1 cellular context compared by ENCODE assay signal in genomic region chr5:139710370-139711066, GRCh38.
TF ChIP-seq lines count a peak whose summit lies in the region.

No MANE protein-coding gene starts in this region.

TF ChIP-seq in HepG2, 621 proteins besides CTCF, POLR2A, EP300 and RAD21 (continued from another document):
- TF ChIP-seq ZBTB33 (CRISPR knock-in tag; IDR thresholded peaks at IDR 0.05) (peak; percentile 84), ZNF549 (CRISPR knock-in tag; IDR thresholded peaks at IDR 0.05) (no peak), HOXA3 (CRISPR knock-in tag; IDR thresholded peaks at IDR 0.05) (peak; percentile 77), SNAPC2 (CRISPR knock-in tag; IDR thresholded peaks at IDR 0.05) (0 out of 2 replicates have a peak, but pooled peaks have one; percentile 42), MEF2D (CRISPR knock-in tag; IDR thresholded peaks at IDR 0.05) (no peak), ZNF607 (CRISPR knock-in tag; IDR thresholded peaks at IDR 0.05; ENCODE audit: borderline replicate concordance) (peak; percentile 69; the same call in 1 of the 2 replicates), PRPF4 (IDR thresholded peaks at IDR 0.05; ENCODE audit: low read depth, low read length, poor library complexity, severe bottlenecking) (peak; percentile 65), ZNF768 (CRISPR knock-in tag; IDR thresholded peaks at IDR 0.05) (peak; percentile 96), NR2F2 (IDR thresholded peaks at IDR 0.05; ENCODE audit: borderline replicate concordance, low read depth) (no peak), JARID2 (CRISPR knock-in tag; IDR thresholded peaks at IDR 0.05; ENCODE audit: insufficient replicate concordance) (no peak), ZNF343 (CRISPR knock-in tag; IDR thresholded peaks at IDR 0.05) (no peak), ZNF546 (CRISPR knock-in tag; conservative IDR thresholded peaks at IDR 0.05) (0 out of 2 replicates have a peak, but pooled peaks have one; percentile 42), ARID2 (CRISPR knock-in tag; IDR thresholded peaks at IDR 0.05; ENCODE audit: borderline replicate concordance) (peak; percentile 70; the same call in 1 of the 2 replicates), TFAP4 (IDR thresholded peaks at IDR 0.05; ENCODE audit: borderline replicate concordance, low read depth) (peak; percentile 11; the same call in 1 of the 2 replicates), SETDB1 (CRISPR knock-in tag; IDR thresholded peaks at IDR 0.05; ENCODE audit: borderline replicate concordance) (0 out of 2 replicates have a peak, but pooled peaks have one; percentile 39), GFI1 (CRISPR knock-in tag; IDR thresholded peaks at IDR 0.05; ENCODE audit: borderline replicate concordance) (peak; percentile 26; the same call in 1 of the 2 replicates), ZFP37 (CRISPR knock-in tag; IDR thresholded peaks at IDR 0.05; ENCODE audit: borderline replicate concordance) (0 out of 2 replicates have a peak, but pooled peaks have one; percentile 25), RBFOX2 (IDR thresholded peaks at IDR 0.05; ENCODE audit: low read depth, low read length) (0 out of 2 replicates have a peak, but pooled peaks have one; percentile 22), RBM39 (IDR thresholded peaks at IDR 0.05; ENCODE audit: low read depth, low read length, poor library complexity, severe bottlenecking) (no peak)
- TF ChIP-seq, protein P1, sequence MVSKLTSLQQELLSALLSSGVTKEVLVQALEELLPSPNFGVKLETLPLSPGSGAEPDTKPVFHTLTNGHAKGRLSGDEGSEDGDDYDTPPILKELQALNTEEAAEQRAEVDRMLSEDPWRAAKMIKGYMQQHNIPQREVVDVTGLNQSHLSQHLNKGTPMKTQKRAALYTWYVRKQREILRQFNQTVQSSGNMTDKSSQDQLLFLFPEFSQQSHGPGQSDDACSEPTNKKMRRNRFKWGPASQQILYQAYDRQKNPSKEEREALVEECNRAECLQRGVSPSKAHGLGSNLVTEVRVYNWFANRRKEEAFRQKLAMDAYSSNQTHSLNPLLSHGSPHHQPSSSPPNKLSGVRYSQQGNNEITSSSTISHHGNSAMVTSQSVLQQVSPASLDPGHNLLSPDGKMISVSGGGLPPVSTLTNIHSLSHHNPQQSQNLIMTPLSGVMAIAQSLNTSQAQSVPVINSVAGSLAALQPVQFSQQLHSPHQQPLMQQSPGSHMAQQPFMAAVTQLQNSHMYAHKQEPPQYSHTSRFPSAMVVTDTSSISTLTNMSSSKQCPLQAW (CRISPR knock-in tag; IDR thresholded peaks at IDR 0.05): 0 out of 2 replicates have a peak, but pooled peaks have one; percentile 27
- TF ChIP-seq, protein P2, sequence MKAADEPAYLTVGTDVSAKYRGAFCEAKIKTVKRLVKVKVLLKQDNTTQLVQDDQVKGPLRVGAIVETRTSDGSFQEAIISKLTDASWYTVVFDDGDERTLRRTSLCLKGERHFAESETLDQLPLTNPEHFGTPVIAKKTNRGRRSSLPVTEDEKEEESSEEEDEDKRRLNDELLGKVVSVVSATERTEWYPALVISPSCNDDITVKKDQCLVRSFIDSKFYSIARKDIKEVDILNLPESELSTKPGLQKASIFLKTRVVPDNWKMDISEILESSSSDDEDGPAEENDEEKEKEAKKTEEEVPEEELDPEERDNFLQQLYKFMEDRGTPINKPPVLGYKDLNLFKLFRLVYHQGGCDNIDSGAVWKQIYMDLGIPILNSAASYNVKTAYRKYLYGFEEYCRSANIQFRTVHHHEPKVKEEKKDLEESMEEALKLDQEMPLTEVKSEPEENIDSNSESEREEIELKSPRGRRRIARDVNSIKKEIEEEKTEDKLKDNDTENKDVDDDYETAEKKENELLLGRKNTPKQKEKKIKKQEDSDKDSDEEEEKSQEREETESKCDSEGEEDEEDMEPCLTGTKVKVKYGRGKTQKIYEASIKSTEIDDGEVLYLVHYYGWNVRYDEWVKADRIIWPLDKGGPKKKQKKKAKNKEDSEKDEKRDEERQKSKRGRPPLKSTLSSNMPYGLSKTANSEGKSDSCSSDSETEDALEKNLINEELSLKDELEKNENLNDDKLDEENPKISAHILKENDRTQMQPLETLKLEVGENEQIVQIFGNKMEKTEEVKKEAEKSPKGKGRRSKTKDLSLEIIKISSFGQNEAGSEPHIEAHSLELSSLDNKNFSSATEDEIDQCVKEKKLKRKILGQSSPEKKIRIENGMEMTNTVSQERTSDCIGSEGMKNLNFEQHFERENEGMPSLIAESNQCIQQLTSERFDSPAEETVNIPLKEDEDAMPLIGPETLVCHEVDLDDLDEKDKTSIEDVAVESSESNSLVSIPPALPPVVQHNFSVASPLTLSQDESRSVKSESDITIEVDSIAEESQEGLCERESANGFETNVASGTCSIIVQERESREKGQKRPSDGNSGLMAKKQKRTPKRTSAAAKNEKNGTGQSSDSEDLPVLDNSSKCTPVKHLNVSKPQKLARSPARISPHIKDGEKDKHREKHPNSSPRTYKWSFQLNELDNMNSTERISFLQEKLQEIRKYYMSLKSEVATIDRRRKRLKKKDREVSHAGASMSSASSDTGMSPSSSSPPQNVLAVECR (CRISPR knock-in tag; IDR thresholded peaks at IDR 0.05; ENCODE audit: borderline replicate concordance): peak; percentile 28; the same call in 1 of the 2 replicates
- TF ChIP-seq, protein P3, sequence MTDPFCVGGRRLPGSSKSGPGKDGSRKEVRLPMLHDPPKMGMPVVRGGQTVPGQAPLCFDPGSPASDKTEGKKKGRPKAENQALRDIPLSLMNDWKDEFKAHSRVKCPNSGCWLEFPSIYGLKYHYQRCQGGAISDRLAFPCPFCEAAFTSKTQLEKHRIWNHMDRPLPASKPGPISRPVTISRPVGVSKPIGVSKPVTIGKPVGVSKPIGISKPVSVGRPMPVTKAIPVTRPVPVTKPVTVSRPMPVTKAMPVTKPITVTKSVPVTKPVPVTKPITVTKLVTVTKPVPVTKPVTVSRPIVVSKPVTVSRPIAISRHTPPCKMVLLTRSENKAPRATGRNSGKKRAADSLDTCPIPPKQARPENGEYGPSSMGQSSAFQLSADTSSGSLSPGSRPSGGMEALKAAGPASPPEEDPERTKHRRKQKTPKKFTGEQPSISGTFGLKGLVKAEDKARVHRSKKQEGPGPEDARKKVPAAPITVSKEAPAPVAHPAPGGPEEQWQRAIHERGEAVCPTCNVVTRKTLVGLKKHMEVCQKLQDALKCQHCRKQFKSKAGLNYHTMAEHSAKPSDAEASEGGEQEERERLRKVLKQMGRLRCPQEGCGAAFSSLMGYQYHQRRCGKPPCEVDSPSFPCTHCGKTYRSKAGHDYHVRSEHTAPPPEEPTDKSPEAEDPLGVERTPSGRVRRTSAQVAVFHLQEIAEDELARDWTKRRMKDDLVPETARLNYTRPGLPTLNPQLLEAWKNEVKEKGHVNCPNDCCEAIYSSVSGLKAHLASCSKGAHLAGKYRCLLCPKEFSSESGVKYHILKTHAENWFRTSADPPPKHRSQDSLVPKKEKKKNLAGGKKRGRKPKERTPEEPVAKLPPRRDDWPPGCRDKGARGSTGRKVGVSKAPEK (CRISPR knock-in tag; IDR thresholded peaks at IDR 0.05; ENCODE audit: borderline replicate concordance): no peak
- TF ChIP-seq, protein P4, sequence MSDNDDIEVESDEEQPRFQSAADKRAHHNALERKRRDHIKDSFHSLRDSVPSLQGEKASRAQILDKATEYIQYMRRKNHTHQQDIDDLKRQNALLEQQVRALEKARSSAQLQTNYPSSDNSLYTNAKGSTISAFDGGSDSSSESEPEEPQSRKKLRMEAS (IDR thresholded peaks at IDR 0.05): peak; percentile 72
